ENCODE assay signal across 10 cellular contexts in genomic region chr12:70920251-70920851, GRCh38. TPM values are rescaled to one million over a fixed set of nuclear protein-coding genes. Genes with fewer than 3 reads are reported as not detected.
A peak's percentile ranks its signal among the peaks of the same experiment; 100 is the strongest.
DNase-seq lines count a peak whose midpoint lies in the region; ATAC-seq, FAIRE-seq and TF ChIP-seq lines count a peak whose summit lies in the region.
"Had no signal": no experiment of that assay in that cellular context is flagged by ENCODE, and none has a peak within 500 bp of the region (broad histone marks: within the 10 kb centered on the region; RNA-seq: fewer than 3 reads in every experiment).

TSS of gene PTPRR (minus strand) at chr12:70920738. CDS start at chr12:70920390, 348 bp downstream.

- no peaks in the 10 kb centered on the region for H3K36me3 Mint-ChIP-seq in osteocyte (ENCODE audit: unreplicated experiment)
- H3K36me3 Mint-ChIP-seq in activated T-cell treated with anti-CD3 and anti-CD28 coated beads, Interleukin-2, amount 50 U/mL, for 72 hours (ENCODE audit: insufficient read depth in 2 of 2): no peaks in the 10 kb centered on the region
- no peaks in the 10 kb centered on the region for H3K36me3 Mint-ChIP-seq in activated T-cell treated with anti-CD3 and anti-CD28 coated beads, Interleukin-2, amount 50 U/mL, for 24 hours (ENCODE audit: low read depth)

- H3K27me3 Mint-ChIP-seq in osteocyte (ENCODE audit: unreplicated experiment): peaks cover 34% of the 10 kb centered on the region
- H3K27me3 Mint-ChIP-seq in activated T-cell treated with anti-CD3 and anti-CD28 coated beads, Interleukin-2, amount 50 U/mL, for 72 hours (ENCODE audit: low read depth): peaks cover 10% of the 10 kb centered on the region
- H3K27me3 Mint-ChIP-seq in activated T-cell treated with anti-CD3 and anti-CD28 coated beads, Interleukin-2, amount 50 U/mL, for 24 hours: peaks cover 27% of the 10 kb centered on the region

- H3K36me3 ChIP-seq in endocrine pancreas (ENCODE audit: control insufficient read depth, insufficient read depth, low read length): no peaks in the 10 kb centered on the region
- H3K36me3 ChIP-seq: adrenal gland had no signal

- H3K27ac Mint-ChIP-seq in osteocyte (ENCODE audit: unreplicated experiment): no peak within 1 kb of the TSS
- no peak within 1 kb of the TSS for H3K27ac Mint-ChIP-seq in activated T-cell treated with anti-CD3 and anti-CD28 coated beads, Interleukin-2, amount 50 U/mL, for 72 hours
- no peak within 1 kb of the TSS for H3K27ac Mint-ChIP-seq in activated T-cell treated with anti-CD3 and anti-CD28 coated beads, Interleukin-2, amount 50 U/mL, for 24 hours

- H3K4me3 Mint-ChIP-seq in osteocyte (ENCODE audit: unreplicated experiment): peak within 1 kb of the TSS; percentile 55
- H3K4me3 Mint-ChIP-seq in activated T-cell treated with anti-CD3 and anti-CD28 coated beads, Interleukin-2, amount 50 U/mL, for 72 hours: no peak within 1 kb of the TSS
- H3K4me3 Mint-ChIP-seq in activated T-cell treated with anti-CD3 and anti-CD28 coated beads, Interleukin-2, amount 50 U/mL, for 24 hours: no peak within 1 kb of the TSS

- H3K9me3 ChIP-seq in endocrine pancreas (ENCODE audit: control insufficient read depth, low read length): no peaks in the 10 kb centered on the region
- H3K9me3 ChIP-seq: adrenal gland had no signal

- TF ChIP-seq CTCF in D721Med (IDR thresholded peaks at IDR 0.05; ENCODE audit: insufficient read depth, missing control alignments) (no peak), osteocyte (IDR thresholded peaks at IDR 0.05) (no peak)

- no peak within 1 kb of the TSS for H3K9ac ChIP-seq in endocrine pancreas (ENCODE audit: control insufficient read depth, insufficient read depth, low read length)

- no peaks in the 10 kb centered on the region for H3K4me1 ChIP-seq in endocrine pancreas (ENCODE audit: control insufficient read depth, insufficient read depth, low read length)
- H3K4me1 ChIP-seq: adrenal gland had no signal

- H3K4me3 ChIP-seq in endocrine pancreas (ENCODE audit: control insufficient read depth, insufficient read depth, low read length): peak within 1 kb of the TSS; percentile 14
- H3K4me3 ChIP-seq: adrenal gland had no signal

- no peak for FAIRE-seq in D721Med (lab: Jason Lieb, UNC)

- peaks cover 4% of the 10 kb centered on the region for H3K27me3 ChIP-seq in endocrine pancreas (ENCODE audit: control insufficient read depth, insufficient read depth, low read length)

- no peaks in the 10 kb centered on the region for H3K9me3 Mint-ChIP-seq in osteocyte (ENCODE audit: unreplicated experiment)
- H3K9me3 Mint-ChIP-seq in activated T-cell treated with anti-CD3 and anti-CD28 coated beads, Interleukin-2, amount 50 U/mL, for 72 hours: peaks cover 1 to 2% of the 10 kb centered on the region in 2 donors
- no peaks in the 10 kb centered on the region for H3K9me3 Mint-ChIP-seq in activated T-cell treated with anti-CD3 and anti-CD28 coated beads, Interleukin-2, amount 50 U/mL, for 24 hours

- H3K4me1 Mint-ChIP-seq in osteocyte (ENCODE audit: unreplicated experiment): peaks cover 3% of the 10 kb centered on the region
- H3K4me1 Mint-ChIP-seq in activated T-cell treated with anti-CD3 and anti-CD28 coated beads, Interleukin-2, amount 50 U/mL, for 72 hours (ENCODE audit: low read depth): no peaks in the 10 kb centered on the region
- H3K4me1 Mint-ChIP-seq in activated T-cell treated with anti-CD3 and anti-CD28 coated beads, Interleukin-2, amount 50 U/mL, for 24 hours (ENCODE audit: low read depth): no peaks in the 10 kb centered on the region

- ATAC-seq in activated T-cell treated with anti-CD3 and anti-CD28 coated beads, Interleukin-2, amount 50 U/mL, for 72 hours (replicated peaks in 1 of 2): no peak

- peak; percentile 7 for DNase-seq in D721Med (ENCODE audit: insufficient read length, low spot score)
- DNase-seq in NCI-H524 (lab: John Stamatoyannopoulos, UW): peak; percentile 34 to 63
- DNase-seq in osteocyte (ENCODE audit: extremely low spot score, unreplicated experiment): no peak
- DNase-seq in activated T-cell treated with anti-CD3 and anti-CD28 coated beads, Interleukin-2, amount 50 U/mL, for 72 hours: no peak
- DNase-seq in activated T-cell treated with anti-CD3 and anti-CD28 coated beads, Interleukin-2, amount 50 U/mL, for 24 hours: no peak
- DNase-seq in OCI-M2 (lab: John Stamatoyannopoulos, UW; ENCODE audit: unreplicated experiment): no peak
- DNase-seq in stimulated activated CD4-positive, alpha-beta T cell treated with anti-CD3 and anti-CD28 coated beads, Interleukin-15, amount 100 ng/mL, for 24 hours: no peak
- DNase-seq: NCI-H1436 treated with DMSO at 0.1 percent for 48 hours had no signal

RNA-seq across cellular contexts. Expression of gene PTPRR, which starts in this region (rescaled TPM):
- total RNA-seq in osteocyte: 0.21 TPM in 1 of 2 replicates, not detected in the other
- not detected for total RNA-seq in activated T-cell treated with anti-CD3 and anti-CD28 coated beads, Interleukin-2, amount 50 U/mL, for 72 hours

Comparison
In these comparisons a context has a peak if more than half of its experiments do, and no peak if none do; other contexts are left out.
1. DNase-seq: peak in D721Med (single experiment) and NCI-H524 (2 of 2); none in osteocyte (single experiment), activated T-cell treated with anti-CD3 and anti-CD28 coated beads, Interleukin-2, amount 50 U/mL, for 72 hours (0 of 2), activated T-cell treated with anti-CD3 and anti-CD28 coated beads, Interleukin-2, amount 50 U/mL, for 24 hours (single experiment), OCI-M2 (single experiment) and stimulated activated CD4-positive, alpha-beta T cell treated with anti-CD3 and anti-CD28 coated beads, Interleukin-15, amount 100 ng/mL, for 24 hours (single experiment).